In the genomic region with DNA sequence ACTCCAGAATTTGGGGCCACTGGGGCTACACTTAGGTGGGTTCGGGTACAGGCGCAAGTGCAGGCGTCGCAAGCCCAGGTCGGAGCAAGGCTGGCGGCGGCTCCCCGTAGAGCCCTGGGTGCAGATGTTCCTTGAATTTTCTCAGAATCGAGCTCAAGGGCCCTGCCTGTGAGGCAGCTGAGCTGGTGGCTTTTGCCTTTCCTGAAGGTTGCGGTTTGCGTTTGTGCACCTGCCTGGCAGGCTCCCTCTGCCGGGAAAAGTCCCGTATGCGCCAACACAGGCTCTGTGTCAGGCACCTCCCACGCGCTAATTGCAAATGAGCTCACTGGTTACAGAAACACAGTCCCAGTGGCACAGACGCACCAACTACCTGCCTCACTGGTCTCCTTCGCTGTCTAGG, we compare ENCODE assay signal across 12 cellular contexts.
DNase-seq lines count a peak whose midpoint lies in the region; ATAC-seq lines count a peak whose summit lies in the region.
"Had no signal": no experiment of that assay in that cellular context is flagged by ENCODE, and none has a peak within 500 bp of the region (broad histone marks: within the 10 kb centered on the region; RNA-seq: fewer than 3 reads in every experiment).

No MANE protein-coding gene starts in this region.

- H3K4me3 Mint-ChIP-seq in activated naive CD4-positive, alpha-beta T cell treated with anti-CD3 and anti-CD28 coated beads, Interleukin-2, amount 50 U/mL, for 24 hours: peak overlapping the region; percentile 5
- H3K4me3 Mint-ChIP-seq: GM23338, IgD-negative memory B cell had no signal

- ATAC-seq in HG02884 (IDR thresholded peaks at IDR 0.05; ENCODE audit: unreplicated experiment) (no peak), HG02623 (IDR thresholded peaks at IDR 0.05; ENCODE audit: unreplicated experiment) (no peak)

- DNase-seq in D341Med (ENCODE audit: low spot score) (peak; percentile 25), T-helper 22 cell (ENCODE audit: low read depth) (peak; percentile 20), CD1c-positive myeloid dendritic cell (ENCODE audit: extremely low spot score) (no peak), SW 1271 (lab: John Stamatoyannopoulos, UW) (no peak)
- peak; percentile 34 to 53 for DNase-seq in stimulated activated CD4-positive, alpha-beta T cell treated with anti-CD3 and anti-CD28 coated beads, Interleukin-1b, Interleukin-23, amount 100 ng/mL, for 4 hours (ENCODE audit: low read depth in 2 of 2)
- DNase-seq: effector CD4-positive, alpha-beta T cell; spleen had no signal

- peaks cover 28% of the 10 kb centered on the region for H3K4me1 Mint-ChIP-seq in activated naive CD4-positive, alpha-beta T cell treated with anti-CD3 and anti-CD28 coated beads, Interleukin-2, amount 50 U/mL, for 24 hours

- H3K9me3 Mint-ChIP-seq in activated naive CD4-positive, alpha-beta T cell treated with anti-CD3 and anti-CD28 coated beads, Interleukin-2, amount 50 U/mL, for 24 hours: no peaks in the 10 kb centered on the region
- H3K9me3 Mint-ChIP-seq: GM23338, IgD-negative memory B cell had no signal

- peaks cover 13% of the 10 kb centered on the region for H3K36me3 Mint-ChIP-seq in activated naive CD4-positive, alpha-beta T cell treated with anti-CD3 and anti-CD28 coated beads, Interleukin-2, amount 50 U/mL, for 24 hours

- no peaks in the 10 kb centered on the region for H3K27me3 Mint-ChIP-seq in activated naive CD4-positive, alpha-beta T cell treated with anti-CD3 and anti-CD28 coated beads, Interleukin-2, amount 50 U/mL, for 24 hours
- H3K27me3 Mint-ChIP-seq: IgD-negative memory B cell had no signal

- no peak overlapping the region for H3K27ac Mint-ChIP-seq in activated naive CD4-positive, alpha-beta T cell treated with anti-CD3 and anti-CD28 coated beads, Interleukin-2, amount 50 U/mL, for 24 hours
- H3K27ac Mint-ChIP-seq: GM23338 had no signal

Comparison
In these comparisons a context has a peak if more than half of its experiments do, and no peak if none do; other contexts are left out.
1. DNase-seq: peak in D341Med (single experiment), T-helper 22 cell (single experiment) and stimulated activated CD4-positive, alpha-beta T cell treated with anti-CD3 and anti-CD28 coated beads, Interleukin-1b, Interleukin-23, amount 100 ng/mL, for 4 hours (2 of 2); none in CD1c-positive myeloid dendritic cell (single experiment) and SW 1271 (0 of 2).